1 cellular context compared by ENCODE assay signal in the genomic region with DNA sequence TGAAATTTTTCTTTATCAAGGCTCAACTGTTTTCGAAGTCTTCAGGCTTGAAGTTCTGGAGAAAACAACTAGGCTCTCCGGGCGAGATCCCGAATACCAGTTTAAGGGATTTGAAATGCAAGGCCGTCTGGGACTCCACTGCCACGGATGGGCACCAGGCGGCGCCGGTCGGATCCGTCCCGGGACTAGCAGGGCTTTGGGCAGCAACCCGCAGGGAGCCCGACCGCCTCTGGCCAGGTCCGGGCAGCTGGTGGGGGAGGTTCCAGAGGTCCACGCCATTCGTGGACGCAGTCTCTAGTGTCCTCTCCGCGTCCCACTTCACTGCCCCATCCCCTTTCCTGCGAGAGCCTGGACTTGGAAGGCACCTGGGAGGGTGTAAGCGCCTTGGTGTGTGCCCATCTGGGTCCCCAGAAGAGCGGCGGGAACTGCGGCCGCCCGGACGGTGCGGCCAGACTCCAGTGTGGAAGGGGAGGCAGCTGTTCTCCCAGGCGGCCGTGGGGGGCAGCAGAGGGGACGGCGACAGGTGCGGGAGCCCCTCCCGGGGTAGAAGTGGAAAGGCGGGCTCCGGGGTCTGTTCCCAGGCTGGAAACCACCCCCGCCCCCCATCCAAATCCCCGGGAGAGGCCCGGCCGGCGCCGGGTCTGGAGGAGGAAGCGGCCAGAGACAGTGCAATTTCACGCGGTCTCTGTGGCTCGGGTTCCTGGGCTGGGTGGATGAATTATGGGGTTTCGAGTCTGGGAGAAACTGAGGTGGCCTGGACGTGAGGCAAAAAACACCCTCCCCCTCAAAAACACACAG.
TF ChIP-seq lines count a peak whose summit lies in the region.

No MANE protein-coding gene starts in this region.

TF ChIP-seq in Ishikawa, 13 proteins besides CTCF, POLR2A, EP300 and RAD21 (continued from another document):
- TF ChIP-seq, protein P1, sequence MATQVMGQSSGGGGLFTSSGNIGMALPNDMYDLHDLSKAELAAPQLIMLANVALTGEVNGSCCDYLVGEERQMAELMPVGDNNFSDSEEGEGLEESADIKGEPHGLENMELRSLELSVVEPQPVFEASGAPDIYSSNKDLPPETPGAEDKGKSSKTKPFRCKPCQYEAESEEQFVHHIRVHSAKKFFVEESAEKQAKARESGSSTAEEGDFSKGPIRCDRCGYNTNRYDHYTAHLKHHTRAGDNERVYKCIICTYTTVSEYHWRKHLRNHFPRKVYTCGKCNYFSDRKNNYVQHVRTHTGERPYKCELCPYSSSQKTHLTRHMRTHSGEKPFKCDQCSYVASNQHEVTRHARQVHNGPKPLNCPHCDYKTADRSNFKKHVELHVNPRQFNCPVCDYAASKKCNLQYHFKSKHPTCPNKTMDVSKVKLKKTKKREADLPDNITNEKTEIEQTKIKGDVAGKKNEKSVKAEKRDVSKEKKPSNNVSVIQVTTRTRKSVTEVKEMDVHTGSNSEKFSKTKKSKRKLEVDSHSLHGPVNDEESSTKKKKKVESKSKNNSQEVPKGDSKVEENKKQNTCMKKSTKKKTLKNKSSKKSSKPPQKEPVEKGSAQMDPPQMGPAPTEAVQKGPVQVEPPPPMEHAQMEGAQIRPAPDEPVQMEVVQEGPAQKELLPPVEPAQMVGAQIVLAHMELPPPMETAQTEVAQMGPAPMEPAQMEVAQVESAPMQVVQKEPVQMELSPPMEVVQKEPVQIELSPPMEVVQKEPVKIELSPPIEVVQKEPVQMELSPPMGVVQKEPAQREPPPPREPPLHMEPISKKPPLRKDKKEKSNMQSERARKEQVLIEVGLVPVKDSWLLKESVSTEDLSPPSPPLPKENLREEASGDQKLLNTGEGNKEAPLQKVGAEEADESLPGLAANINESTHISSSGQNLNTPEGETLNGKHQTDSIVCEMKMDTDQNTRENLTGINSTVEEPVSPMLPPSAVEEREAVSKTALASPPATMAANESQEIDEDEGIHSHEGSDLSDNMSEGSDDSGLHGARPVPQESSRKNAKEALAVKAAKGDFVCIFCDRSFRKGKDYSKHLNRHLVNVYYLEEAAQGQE (IDR thresholded peaks at IDR 0.05; ENCODE audit: low read depth) = no peak
- TF ChIP-seq NFIC (IDR thresholded peaks at IDR 0.05) (0 out of 2 replicates have a peak, but pooled peaks have one; percentile 6), YY1 (IDR thresholded peaks at IDR 0.05; ENCODE audit: low read depth) (no peak; the same call in 1 of the 2 replicates), CEBPB (IDR thresholded peaks at IDR 0.05) (no peak), TAF1 (IDR thresholded peaks at IDR 0.05; ENCODE audit: low read depth) (peak; percentile 50), FOXM1 (IDR thresholded peaks at IDR 0.05; ENCODE audit: borderline replicate concordance, low read depth) (no peak; the same call in 1 of the 2 replicates)
- TF ChIP-seq, protein P2, sequence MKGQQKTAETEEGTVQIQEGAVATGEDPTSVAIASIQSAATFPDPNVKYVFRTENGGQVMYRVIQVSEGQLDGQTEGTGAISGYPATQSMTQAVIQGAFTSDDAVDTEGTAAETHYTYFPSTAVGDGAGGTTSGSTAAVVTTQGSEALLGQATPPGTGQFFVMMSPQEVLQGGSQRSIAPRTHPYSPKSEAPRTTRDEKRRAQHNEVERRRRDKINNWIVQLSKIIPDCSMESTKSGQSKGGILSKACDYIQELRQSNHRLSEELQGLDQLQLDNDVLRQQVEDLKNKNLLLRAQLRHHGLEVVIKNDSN (IDR thresholded peaks at IDR 0.05) = no peak; the same call in 1 of the 2 replicates
